In the genomic region with DNA sequence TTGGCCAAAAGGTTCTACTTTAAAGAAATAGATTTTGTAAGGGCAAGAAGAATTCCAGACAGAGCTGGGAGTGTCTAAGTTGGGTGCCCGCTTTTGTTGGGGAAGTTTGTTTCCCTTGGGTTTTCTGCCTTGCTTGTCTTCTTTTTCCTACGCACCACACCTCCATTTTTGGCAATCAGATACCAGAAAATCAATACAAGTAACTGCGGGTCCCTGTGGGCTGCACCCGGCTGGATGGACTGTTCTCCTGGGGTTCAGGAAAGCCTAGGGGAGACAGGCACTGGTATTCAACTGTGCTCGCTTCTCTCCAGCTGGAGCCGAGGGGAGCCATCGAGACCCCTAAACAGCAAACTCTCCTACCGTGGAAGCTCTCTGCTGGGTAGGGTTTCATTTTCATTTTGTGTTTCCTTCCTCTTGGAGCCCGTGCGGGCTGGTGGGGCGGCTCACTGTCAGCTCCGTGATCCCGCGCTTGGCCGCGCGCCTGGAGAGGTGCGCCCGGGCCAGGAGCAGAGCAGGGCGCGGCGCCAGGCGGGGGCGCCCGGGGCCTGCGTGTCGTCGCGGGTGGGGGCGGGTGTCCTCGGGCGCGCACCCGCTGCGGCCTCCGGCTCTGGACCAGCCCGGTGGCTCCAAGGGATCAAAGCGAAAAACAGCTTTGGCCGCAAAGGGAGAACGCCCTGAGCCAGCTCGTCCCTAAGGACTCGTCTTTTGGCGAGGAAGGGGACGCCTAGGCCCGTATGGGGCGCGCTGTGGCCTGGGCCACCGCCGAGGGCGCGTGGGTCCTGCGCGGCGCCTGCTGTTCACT, we compare ENCODE assay signal across 8 cellular contexts.
DNase-seq lines count a peak whose midpoint lies in the region; ATAC-seq and TF ChIP-seq lines count a peak whose summit lies in the region.

No MANE protein-coding gene starts in this region.

- intact Hi-C loops in Right ventricle myocardium superior (cut with DNase I): no loop called here

- peaks cover 13% of the 10 kb centered on the region for H3K27me3 Mint-ChIP-seq in activated T-cell treated with anti-CD3 and anti-CD28 coated beads, Interleukin-2, amount 50 U/mL, for 4 hours (ENCODE audit: low read depth)

- peaks cover 8% of the 10 kb centered on the region for H3K4me1 Mint-ChIP-seq in activated T-cell treated with anti-CD3 and anti-CD28 coated beads, Interleukin-2, amount 50 U/mL, for 4 hours (ENCODE audit: low read depth)

- H3K36me3 ChIP-seq in BE2C: no peaks in the 10 kb centered on the region
- H3K36me3 ChIP-seq in H7 (replicated peaks; ENCODE audit: control insufficient read depth, insufficient read depth, low read length): no peaks in the 10 kb centered on the region

- H3K9me3 Mint-ChIP-seq in activated T-cell treated with anti-CD3 and anti-CD28 coated beads, Interleukin-2, amount 50 U/mL, for 4 hours: no peaks in the 10 kb centered on the region

- no peak for TF ChIP-seq CTCF in BE2C (IDR thresholded peaks at IDR 0.05; ENCODE audit: low read depth, low read length)

- H3K4me3 ChIP-seq in BE2C (ENCODE audit: low read depth, low read length) (peak overlapping the region; percentile 55), H7 (ENCODE audit: insufficient read depth, low read depth, low read length) (peak overlapping the region; percentile 47)

- peak overlapping the region; percentile 61 for H3K4me3 Mint-ChIP-seq in activated T-cell treated with anti-CD3 and anti-CD28 coated beads, Interleukin-2, amount 50 U/mL, for 4 hours

- no peaks in the 10 kb centered on the region for H3K4me1 ChIP-seq in BE2C

- DNase-seq in BE2C (peak; percentile 70), H7 (peak; percentile 85), Right ventricle myocardium superior (peak; percentile 86), occipital lobe (lab: John Stamatoyannopoulos, UW) (peak; percentile 30), NCI-H446 treated with DMSO at 0.1 percent for 48 hours (lab: John Stamatoyannopoulos, UW) (no peak), NCI-H2227 treated with DMSO at 0.1 percent for 48 hours (lab: John Stamatoyannopoulos, UW) (no peak), NCI-H2081 treated with DMSO at 0.1 percent for 48 hours (lab: John Stamatoyannopoulos, UW) (no peak)
- no peak for DNase-seq in activated T-cell treated with anti-CD3 and anti-CD28 coated beads, Interleukin-2, amount 50 U/mL, for 4 hours

- H3K9me3 ChIP-seq in BE2C: no peaks in the 10 kb centered on the region

- peak; percentile 27 to 41 for ATAC-seq in activated T-cell treated with anti-CD3 and anti-CD28 coated beads, Interleukin-2, amount 50 U/mL, for 4 hours
- ATAC-seq in Right ventricle myocardium superior (ENCODE audit: poor library complexity): peak; percentile 98

- H3K27me3 ChIP-seq in BE2C (no peaks in the 10 kb centered on the region), H7 (ENCODE audit: control insufficient read depth, insufficient read depth, low read length) (peaks cover 5% of the 10 kb centered on the region)

- no peaks in the 10 kb centered on the region for H3K36me3 Mint-ChIP-seq in activated T-cell treated with anti-CD3 and anti-CD28 coated beads, Interleukin-2, amount 50 U/mL, for 4 hours (ENCODE audit: insufficient read depth)

Comparison
In these comparisons a context has a peak if more than half of its experiments do, and no peak if none do; other contexts are left out.
1. DNase-seq: peak in BE2C (single experiment), H7 (single experiment), Right ventricle myocardium superior (single experiment) and occipital lobe (single experiment); none in activated T-cell treated with anti-CD3 and anti-CD28 coated beads, Interleukin-2, amount 50 U/mL, for 4 hours (single experiment), NCI-H446 treated with DMSO at 0.1 percent for 48 hours (single experiment), NCI-H2227 treated with DMSO at 0.1 percent for 48 hours (single experiment) and NCI-H2081 treated with DMSO at 0.1 percent for 48 hours (single experiment).